ENCODE assay signal across 1 cellular context in the genomic region with DNA sequence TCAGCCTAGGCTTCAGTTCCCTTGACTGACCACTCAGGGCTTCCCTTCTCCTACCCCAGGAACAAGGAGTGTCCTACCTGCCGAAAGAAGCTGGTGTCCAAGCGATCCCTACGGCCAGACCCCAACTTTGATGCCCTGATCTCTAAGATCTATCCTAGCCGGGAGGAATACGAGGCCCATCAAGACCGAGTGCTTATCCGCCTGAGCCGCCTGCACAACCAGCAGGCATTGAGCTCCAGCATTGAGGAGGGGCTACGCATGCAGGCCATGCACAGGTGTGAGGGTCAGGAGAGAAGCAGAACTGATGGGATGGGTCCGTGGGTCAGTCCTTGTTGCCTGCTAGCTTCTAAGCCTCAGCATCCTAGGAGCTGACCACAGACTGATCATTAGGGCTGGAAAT.
TF ChIP-seq lines count a peak whose summit lies in the region.

No MANE protein-coding gene starts in this region.

TF ChIP-seq in GM23338, 12 proteins besides CTCF, POLR2A, EP300 and RAD21 (continued from another document):
- TF ChIP-seq, protein P1, sequence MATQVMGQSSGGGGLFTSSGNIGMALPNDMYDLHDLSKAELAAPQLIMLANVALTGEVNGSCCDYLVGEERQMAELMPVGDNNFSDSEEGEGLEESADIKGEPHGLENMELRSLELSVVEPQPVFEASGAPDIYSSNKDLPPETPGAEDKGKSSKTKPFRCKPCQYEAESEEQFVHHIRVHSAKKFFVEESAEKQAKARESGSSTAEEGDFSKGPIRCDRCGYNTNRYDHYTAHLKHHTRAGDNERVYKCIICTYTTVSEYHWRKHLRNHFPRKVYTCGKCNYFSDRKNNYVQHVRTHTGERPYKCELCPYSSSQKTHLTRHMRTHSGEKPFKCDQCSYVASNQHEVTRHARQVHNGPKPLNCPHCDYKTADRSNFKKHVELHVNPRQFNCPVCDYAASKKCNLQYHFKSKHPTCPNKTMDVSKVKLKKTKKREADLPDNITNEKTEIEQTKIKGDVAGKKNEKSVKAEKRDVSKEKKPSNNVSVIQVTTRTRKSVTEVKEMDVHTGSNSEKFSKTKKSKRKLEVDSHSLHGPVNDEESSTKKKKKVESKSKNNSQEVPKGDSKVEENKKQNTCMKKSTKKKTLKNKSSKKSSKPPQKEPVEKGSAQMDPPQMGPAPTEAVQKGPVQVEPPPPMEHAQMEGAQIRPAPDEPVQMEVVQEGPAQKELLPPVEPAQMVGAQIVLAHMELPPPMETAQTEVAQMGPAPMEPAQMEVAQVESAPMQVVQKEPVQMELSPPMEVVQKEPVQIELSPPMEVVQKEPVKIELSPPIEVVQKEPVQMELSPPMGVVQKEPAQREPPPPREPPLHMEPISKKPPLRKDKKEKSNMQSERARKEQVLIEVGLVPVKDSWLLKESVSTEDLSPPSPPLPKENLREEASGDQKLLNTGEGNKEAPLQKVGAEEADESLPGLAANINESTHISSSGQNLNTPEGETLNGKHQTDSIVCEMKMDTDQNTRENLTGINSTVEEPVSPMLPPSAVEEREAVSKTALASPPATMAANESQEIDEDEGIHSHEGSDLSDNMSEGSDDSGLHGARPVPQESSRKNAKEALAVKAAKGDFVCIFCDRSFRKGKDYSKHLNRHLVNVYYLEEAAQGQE (IDR thresholded peaks at IDR 0.05; ENCODE audit: unreplicated experiment): no peak
- no peak for TF ChIP-seq CREB1 (CRISPR knock-in tag; IDR thresholded peaks at IDR 0.05; ENCODE audit: low read depth)
- TF ChIP-seq JUNB (IDR thresholded peaks at IDR 0.05; ENCODE audit: unreplicated experiment): no peak
- no peak for TF ChIP-seq POLR2AphosphoS5 (IDR thresholded peaks at IDR 0.05; ENCODE audit: low read depth)
- TF ChIP-seq, protein P2, sequence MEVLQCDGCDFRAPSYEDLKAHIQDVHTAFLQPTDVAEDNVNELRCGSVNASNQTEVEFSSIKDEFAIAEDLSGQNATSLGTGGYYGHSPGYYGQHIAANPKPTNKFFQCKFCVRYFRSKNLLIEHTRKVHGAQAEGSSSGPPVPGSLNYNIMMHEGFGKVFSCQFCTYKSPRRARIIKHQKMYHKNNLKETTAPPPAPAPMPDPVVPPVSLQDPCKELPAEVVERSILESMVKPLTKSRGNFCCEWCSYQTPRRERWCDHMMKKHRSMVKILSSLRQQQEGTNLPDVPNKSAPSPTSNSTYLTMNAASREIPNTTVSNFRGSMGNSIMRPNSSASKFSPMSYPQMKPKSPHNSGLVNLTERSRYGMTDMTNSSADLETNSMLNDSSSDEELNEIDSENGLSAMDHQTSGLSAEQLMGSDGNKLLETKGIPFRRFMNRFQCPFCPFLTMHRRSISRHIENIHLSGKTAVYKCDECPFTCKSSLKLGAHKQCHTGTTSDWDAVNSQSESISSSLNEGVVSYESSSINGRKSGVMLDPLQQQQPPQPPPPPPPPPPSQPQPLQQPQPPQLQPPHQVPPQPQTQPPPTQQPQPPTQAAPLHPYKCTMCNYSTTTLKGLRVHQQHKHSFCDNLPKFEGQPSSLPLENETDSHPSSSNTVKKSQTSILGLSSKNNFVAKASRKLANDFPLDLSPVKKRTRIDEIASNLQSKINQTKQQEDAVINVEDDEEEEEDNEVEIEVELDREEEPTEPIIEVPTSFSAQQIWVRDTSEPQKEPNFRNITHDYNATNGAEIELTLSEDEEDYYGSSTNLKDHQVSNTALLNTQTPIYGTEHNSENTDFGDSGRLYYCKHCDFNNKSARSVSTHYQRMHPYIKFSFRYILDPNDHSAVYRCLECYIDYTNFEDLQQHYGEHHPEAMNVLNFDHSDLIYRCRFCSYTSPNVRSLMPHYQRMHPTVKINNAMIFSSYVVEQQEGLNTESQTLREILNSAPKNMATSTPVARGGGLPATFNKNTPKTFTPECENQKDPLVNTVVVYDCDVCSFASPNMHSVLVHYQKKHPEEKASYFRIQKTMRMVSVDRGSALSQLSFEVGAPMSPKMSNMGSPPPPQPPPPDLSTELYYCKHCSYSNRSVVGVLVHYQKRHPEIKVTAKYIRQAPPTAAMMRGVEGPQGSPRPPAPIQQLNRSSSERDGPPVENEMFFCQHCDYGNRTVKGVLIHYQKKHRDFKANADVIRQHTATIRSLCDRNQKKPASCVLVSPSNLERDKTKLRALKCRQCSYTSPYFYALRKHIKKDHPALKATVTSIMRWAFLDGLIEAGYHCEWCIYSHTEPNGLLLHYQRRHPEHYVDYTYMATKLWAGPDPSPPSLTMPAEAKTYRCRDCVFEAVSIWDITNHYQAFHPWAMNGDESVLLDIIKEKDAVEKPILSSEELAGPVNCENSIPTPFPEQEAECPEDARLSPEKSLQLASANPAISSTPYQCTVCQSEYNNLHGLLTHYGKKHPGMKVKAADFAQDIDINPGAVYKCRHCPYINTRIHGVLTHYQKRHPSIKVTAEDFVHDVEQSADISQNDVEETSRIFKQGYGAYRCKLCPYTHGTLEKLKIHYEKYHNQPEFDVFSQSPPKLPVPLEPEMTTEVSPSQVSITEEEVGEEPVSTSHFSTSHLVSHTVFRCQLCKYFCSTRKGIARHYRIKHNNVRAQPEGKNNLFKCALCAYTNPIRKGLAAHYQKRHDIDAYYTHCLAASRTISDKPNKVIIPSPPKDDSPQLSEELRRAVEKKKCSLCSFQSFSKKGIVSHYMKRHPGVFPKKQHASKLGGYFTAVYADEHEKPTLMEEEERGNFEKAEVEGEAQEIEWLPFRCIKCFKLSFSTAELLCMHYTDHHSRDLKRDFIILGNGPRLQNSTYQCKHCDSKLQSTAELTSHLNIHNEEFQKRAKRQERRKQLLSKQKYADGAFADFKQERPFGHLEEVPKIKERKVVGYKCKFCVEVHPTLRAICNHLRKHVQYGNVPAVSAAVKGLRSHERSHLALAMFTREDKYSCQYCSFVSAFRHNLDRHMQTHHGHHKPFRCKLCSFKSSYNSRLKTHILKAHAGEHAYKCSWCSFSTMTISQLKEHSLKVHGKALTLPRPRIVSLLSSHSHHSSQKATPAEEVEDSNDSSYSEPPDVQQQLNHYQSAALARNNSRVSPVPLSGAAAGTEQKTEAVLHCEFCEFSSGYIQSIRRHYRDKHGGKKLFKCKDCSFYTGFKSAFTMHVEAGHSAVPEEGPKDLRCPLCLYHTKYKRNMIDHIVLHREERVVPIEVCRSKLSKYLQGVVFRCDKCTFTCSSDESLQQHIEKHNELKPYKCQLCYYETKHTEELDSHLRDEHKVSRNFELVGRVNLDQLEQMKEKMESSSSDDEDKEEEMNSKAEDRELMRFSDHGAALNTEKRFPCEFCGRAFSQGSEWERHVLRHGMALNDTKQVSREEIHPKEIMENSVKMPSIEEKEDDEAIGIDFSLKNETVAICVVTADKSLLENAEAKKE (CRISPR knock-in tag; IDR thresholded peaks at IDR 0.05): no peak
- TF ChIP-seq, protein P3, sequence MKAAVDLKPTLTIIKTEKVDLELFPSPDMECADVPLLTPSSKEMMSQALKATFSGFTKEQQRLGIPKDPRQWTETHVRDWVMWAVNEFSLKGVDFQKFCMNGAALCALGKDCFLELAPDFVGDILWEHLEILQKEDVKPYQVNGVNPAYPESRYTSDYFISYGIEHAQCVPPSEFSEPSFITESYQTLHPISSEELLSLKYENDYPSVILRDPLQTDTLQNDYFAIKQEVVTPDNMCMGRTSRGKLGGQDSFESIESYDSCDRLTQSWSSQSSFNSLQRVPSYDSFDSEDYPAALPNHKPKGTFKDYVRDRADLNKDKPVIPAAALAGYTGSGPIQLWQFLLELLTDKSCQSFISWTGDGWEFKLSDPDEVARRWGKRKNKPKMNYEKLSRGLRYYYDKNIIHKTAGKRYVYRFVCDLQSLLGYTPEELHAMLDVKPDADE (IDR thresholded peaks at IDR 0.05): no peak
- TF ChIP-seq EZH2 (IDR thresholded peaks at IDR 0.05; ENCODE audit: low read depth, unreplicated experiment): no peak
- TF ChIP-seq ZNF114 (CRISPR knock-in tag; IDR thresholded peaks at IDR 0.05): no peak
- no peak for TF ChIP-seq ZNF331 (CRISPR knock-in tag; IDR thresholded peaks at IDR 0.05; ENCODE audit: low read depth)
TF ChIP-seq in GM23338: peak in this region for 0.
